In genomic region chr6:30806581-30807183, GRCh38 we compare ENCODE assay signal across 16 cellular contexts.
"Had no signal": no experiment of that assay in that cellular context is flagged by ENCODE, and none has a peak within 500 bp of the region (broad histone marks: within the 10 kb centered on the region; RNA-seq: fewer than 3 reads in every experiment).

No MANE protein-coding gene starts in this region.

- H3K27me3 ChIP-seq: foreskin keratinocyte, suprapubic skin, upper lobe of left lung had no signal

- H3K4me3 Mint-ChIP-seq: activated naive CD4-positive, alpha-beta T cell treated with anti-CD3 and anti-CD28 coated beads, Interleukin-2, amount 10 ng/mL, durations not matched to agents 7 days and 5 days; memory B cell had no signal

- ATAC-seq: foreskin keratinocyte; naive thymus-derived CD8-positive, alpha-beta T cell had no signal

- H3K9me3 ChIP-seq: left ventricle myocardium inferior, suprapubic skin, upper lobe of left lung had no signal

- H3K4me1 ChIP-seq: left ventricle myocardium inferior, upper lobe of left lung had no signal

- H3K27ac ChIP-seq: coronary artery, foreskin keratinocyte, left ventricle myocardium inferior, suprapubic skin, upper lobe of left lung had no signal

- H3K36me3 Mint-ChIP-seq: memory B cell had no signal

- H3K36me3 ChIP-seq: left ventricle myocardium inferior, suprapubic skin, upper lobe of left lung had no signal

- H3K4me3 ChIP-seq: coronary artery, left ventricle myocardium inferior, suprapubic skin, upper lobe of left lung had no signal

- DNase-seq: activated naive CD4-positive, alpha-beta T cell treated with anti-CD3 and anti-CD28 coated beads, Interleukin-2, amount 10 ng/mL, durations not matched to agents 7 days and 5 days; activated T-cell treated with anti-CD3 and anti-CD28 coated beads for 4 hours; central memory CD4-positive, alpha-beta T cell; foreskin keratinocyte; glutamatergic neuron; hypothalamus; kidney; left ventricle myocardium inferior; naive thymus-derived CD8-positive, alpha-beta T cell; stimulated activated CD4-positive, alpha-beta T cell treated with anti-CD3 and anti-CD28 coated beads, Interleukin-4, amount 100 ng/mL, for 24 hours; stimulated activated naive CD4-positive, alpha-beta T cell; SW 1271 had no signal

- H3K9me3 Mint-ChIP-seq: memory B cell; naive thymus-derived CD8-positive, alpha-beta T cell had no signal

- H3K27ac Mint-ChIP-seq: activated naive CD4-positive, alpha-beta T cell treated with anti-CD3 and anti-CD28 coated beads, Interleukin-2, amount 10 ng/mL, durations not matched to agents 7 days and 5 days; memory B cell had no signal

- H3K27me3 Mint-ChIP-seq: naive thymus-derived CD8-positive, alpha-beta T cell had no signal
